13 cellular contexts compared by ENCODE assay signal in genomic region chr3:97952280-97952679, GRCh38. TPM values are rescaled to one million over a fixed set of nuclear protein-coding genes. Genes with fewer than 3 reads are reported as not detected.
DNase-seq lines count a peak whose midpoint lies in the region; ATAC-seq and TF ChIP-seq lines count a peak whose summit lies in the region.
"Had no signal": no experiment of that assay in that cellular context is flagged by ENCODE, and none has a peak within 500 bp of the region (broad histone marks: within the 10 kb centered on the region; RNA-seq: fewer than 3 reads in every experiment).

No MANE protein-coding gene starts in this region.

- no peaks in the 10 kb centered on the region for H3K9me3 ChIP-seq in tibial nerve

- peak in 1 of 2 donors; percentile 34 for TF ChIP-seq EP300 in tibial nerve (IDR thresholded peaks at IDR 0.05)

- peaks cover 0 to 82% (median 0%) of the 10 kb centered on the region in 3 donors for H3K36me3 ChIP-seq in tibial nerve
- H3K36me3 ChIP-seq: neural progenitor cell had no signal

- peak; percentile 42 for DNase-seq in SIG-M5 treated with dmso at 0.1 percent for 504 hours (lab: John Stamatoyannopoulos, UW; ENCODE audit: unreplicated experiment)
- no peak for DNase-seq in SIG-M5 (lab: John Stamatoyannopoulos, UW)
- DNase-seq in cardiac fibroblast (ENCODE audit: low read depth in 2 of 2): peak; percentile 77 to 90
- peak; percentile 30 for DNase-seq in kidney tubule cell (ENCODE audit: low spot score)
- DNase-seq in tibial nerve (ENCODE audit: low spot score in 2 of 2): peak; percentile 23 to 32
- no peak for DNase-seq in NCI-H1105 (lab: John Stamatoyannopoulos, UW)
- no peak for DNase-seq in NCI-H1048 (lab: John Stamatoyannopoulos, UW)
- DNase-seq: activated naive CD8-positive, alpha-beta T cell treated with anti-CD3 and anti-CD28 coated beads, Interleukin-2, amount 50 U/mL, for 24 hours; GF-D8; stimulated activated naive B cell treated with anti-CD40 and anti-IgM and Interleukin-4, amounts not matched to agents 10 μg/mL and 1 μg/mL and 100 μg/mL, for 72 hours had no signal

- no peak for TF ChIP-seq POLR2A in tibial nerve (IDR thresholded peaks at IDR 0.05)

- H3K4me3 ChIP-seq in cardiac fibroblast (replicated peaks in 1 of 2; ENCODE audit: low read depth in 2 of 2, low read length in 2 of 2) (no peak overlapping the region), tibial nerve (no peak overlapping the region)
- H3K4me3 ChIP-seq: K562, neural progenitor cell had no signal

- 71 to 84% methylated on average over 3 of the region's 3 CpGs for WGBS in tibial nerve, 2 donors

- H3K4me1 ChIP-seq in tibial nerve: peaks cover 0 to 10% (median 0%) of the 10 kb centered on the region in 4 donors
- H3K4me1 ChIP-seq: neural progenitor cell had no signal

- H3K27me3 ChIP-seq in tibial nerve: no peaks in the 10 kb centered on the region
- H3K27me3 ChIP-seq: neural progenitor cell had no signal

- TF ChIP-seq CTCF in cardiac fibroblast (IDR thresholded peaks at IDR 0.05; ENCODE audit: low read depth, low read length) (no peak), tibial nerve (IDR thresholded peaks at IDR 0.05) (no peak)

- ATAC-seq in GM19351 (IDR thresholded peaks at IDR 0.05; ENCODE audit: unreplicated experiment): no peak
- ATAC-seq: activated naive CD8-positive, alpha-beta T cell treated with anti-CD3 and anti-CD28 coated beads, Interleukin-2, amount 50 U/mL, for 24 hours; K562; stimulated activated naive B cell treated with anti-CD40 and anti-IgM and Interleukin-4, amounts not matched to agents 10 μg/mL and 1 μg/mL and 100 μg/mL, for 72 hours had no signal

- no peak overlapping the region for H3K27ac ChIP-seq in tibial nerve
- H3K27ac ChIP-seq: neural progenitor cell had no signal

RNA-seq across cellular contexts. Expression of gene RIOX2, which starts 20.0 kb away (rescaled TPM):
- 10 to 100 TPM; 24.9 to 27.0 (median 26.8) TPM for total RNA-seq in tibial nerve

Comparison
In these comparisons a context has a peak if more than half of its experiments do, and no peak if none do; other contexts are left out.
1. DNase-seq: peak in SIG-M5 treated with dmso at 0.1 percent for 504 hours (single experiment), cardiac fibroblast (2 of 2), kidney tubule cell (single experiment) and tibial nerve (2 of 2); none in SIG-M5 (single experiment), NCI-H1105 (single experiment) and NCI-H1048 (single experiment).